ENCODE assay signal across 1 cellular context in genomic region chr11:19734171-19734570, GRCh38.
TF ChIP-seq lines count a peak whose summit lies in the region.

No MANE protein-coding gene starts in this region.

TF ChIP-seq in IMR-90, 13 proteins besides CTCF, POLR2A, EP300 and RAD21 (continued from another document):
- peak; percentile 43; the same call in 1 of the 2 replicates for TF ChIP-seq CEBPB (IDR thresholded peaks at IDR 0.05; ENCODE audit: low read depth, low read length)
